Comparison of ENCODE assay signal across 26 cellular contexts in the genomic region with DNA sequence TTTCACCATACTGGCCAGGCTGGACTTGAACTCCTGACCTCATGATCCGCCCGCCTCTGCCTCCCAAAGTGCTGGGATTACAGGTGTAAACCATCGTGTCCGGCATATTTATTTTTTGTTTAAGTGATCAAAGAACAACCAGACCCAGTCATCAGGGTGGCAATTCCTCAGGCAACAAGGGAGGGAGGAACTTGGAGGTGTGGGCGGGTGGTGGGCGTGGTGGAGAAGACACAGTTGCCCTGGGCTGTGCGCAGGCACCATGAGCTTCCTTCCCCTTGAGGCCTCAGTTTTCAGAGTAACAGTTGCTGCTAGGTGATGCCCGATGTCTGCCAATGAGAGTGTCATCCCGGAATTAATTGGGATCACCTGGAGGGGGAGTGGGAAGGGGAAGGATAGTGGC.
DNase-seq lines count a peak whose midpoint lies in the region; ATAC-seq, FAIRE-seq and TF ChIP-seq lines count a peak whose summit lies in the region.
"Had no signal": no experiment of that assay in that cellular context is flagged by ENCODE, and none has a peak within 500 bp of the region (broad histone marks: within the 10 kb centered on the region; RNA-seq: fewer than 3 reads in every experiment).

No MANE protein-coding gene starts in this region.

- H3K4me1 ChIP-seq in K562 (replicated peaks in 1 of 2; ENCODE audit: control insufficient read depth in 2 of 2, insufficient read depth in 2 of 2, low read length in 2 of 2): peaks cover 0 to 16% of the 10 kb centered on the region in 2 experiments; a peak in 2 of 5 replicates
- H3K4me1 ChIP-seq in esophagus muscularis mucosa: peaks cover 5 to 10% (median 9%) of the 10 kb centered on the region in 4 donors
- H3K4me1 ChIP-seq in lower lobe of right lung: peaks cover 7% of the 10 kb centered on the region
- H3K4me1 ChIP-seq: A549 had no signal

- H3K79me2 ChIP-seq in K562 (ENCODE audit: control insufficient read depth, insufficient read depth, low read length): no peaks in the 10 kb centered on the region

- DNase-seq in cardiac septum (ENCODE audit: low spot score) (peak; percentile 41), left cardiac atrium (no peak), K562 (ENCODE audit: extremely low read depth in 1 of 4, low spot score in 3 of 4) (peak in 1 of 4 experiments; percentile 8), esophagus muscularis mucosa (ENCODE audit: extremely low spot score) (peak; percentile 64), lower lobe of right lung (no peak), occipital lobe (lab: John Stamatoyannopoulos, UW) (no peak)
- DNase-seq: AML-193; CD4-positive, alpha-beta memory T cell; CD4-positive, CD25-positive, alpha-beta regulatory T cell; CD8-positive, alpha-beta memory T cell; COR-L47; DMS 273 treated with DMSO at 0.1 percent for 48 hours; DMS153; DMS53; DMS79; DND-41; EL; GDM1 had no signal

- ATAC-seq in left cardiac atrium (no peak), K562 (no peak), lower lobe of right lung (no peak), HG03095 (IDR thresholded peaks at IDR 0.05; ENCODE audit: unreplicated experiment) (no peak)
- ATAC-seq: A549, GM12878 had no signal

- TF ChIP-seq EP300 in K562 (IDR thresholded peaks at IDR 0.05; ENCODE audit: low read length): no peak
- no peak for TF ChIP-seq EP300 in esophagus muscularis mucosa (IDR thresholded peaks at IDR 0.05)

- POLR2A ChIA-PET in K562 (lab: Yijun Ruan, JAX): no interaction called here

- H3K4me2 ChIP-seq in K562 (ENCODE audit: insufficient read depth, low read length): no peak overlapping the region
- H3K4me2 ChIP-seq: A549; BLaER1 treated with 17β-estradiol and CSF1 and Interleukin-3, amounts not matched to agents 10 nM and 100 nM had no signal

- intact Hi-C loops in cardiac septum (cut with DNase I): no loop called here
- intact Hi-C loops in left cardiac atrium (cut with DNase I): no loop called here
- intact Hi-C loops in K562 (cut with micrococcal nuclease): loop anchor here (10.0 kb wide), 1 partner anchor 411 kb away; no protein-coding TSS in a partner anchor
- intact Hi-C loops in esophagus muscularis mucosa (cut with DNase I): no loop called here
- intact Hi-C loops in lower lobe of right lung (cut with DNase I): no loop called here

- 21% methylated on average over 8 of the region's 9 CpGs for WGBS in K562 (ENCODE audit: insufficient coverage, low coverage, missing lambda C conversion rate)
- WGBS in esophagus muscularis mucosa: 87% methylated on average over 9 of the region's 9 CpGs

- no peak for TF ChIP-seq RAD21 in K562 (CRISPR knock-in tag; conservative IDR thresholded peaks at IDR 0.05 in 1 of 2, IDR thresholded peaks at IDR 0.05 in 1 of 2)

- H3K27me3 ChIP-seq in K562 (ENCODE audit: control insufficient read depth in 2 of 2, insufficient read depth in 2 of 2, low read length in 2 of 2) (peaks cover 3 to 23% of the 10 kb centered on the region in 2 experiments; a peak in 3 of 5 replicates), esophagus muscularis mucosa (peaks cover 0 to 11% (median 1%) of the 10 kb centered on the region in 4 donors), lower lobe of right lung (ENCODE audit: low read depth) (no peaks in the 10 kb centered on the region)
- H3K27me3 ChIP-seq: BLaER1 treated with 17β-estradiol and CSF1 and Interleukin-3, amounts not matched to agents 10 nM and 100 nM had no signal

- H2AFZ ChIP-seq in K562 (ENCODE audit: low read depth, low read length): no peak overlapping the region

- no peaks in the 10 kb centered on the region for H4K20me1 ChIP-seq in K562 (replicated peaks; ENCODE audit: control insufficient read depth, insufficient read depth, low read length)
- H4K20me1 ChIP-seq: BLaER1 treated with 17β-estradiol and CSF1 and Interleukin-3, amounts not matched to agents 10 nM and 100 nM had no signal

- in situ Hi-C loops in K562 (cut with MboI): loop anchor here (10.0 kb wide), 1 partner anchor 391 kb away; no protein-coding TSS in a partner anchor

- no peak overlapping the region for H3K9ac ChIP-seq in K562 (ENCODE audit: insufficient read depth in 1 of 2, low read depth in 2 of 2, low read length in 2 of 2)
- H3K9ac ChIP-seq: BLaER1 treated with 17β-estradiol and CSF1 and Interleukin-3, amounts not matched to agents 10 nM and 100 nM had no signal

- no peaks in the 10 kb centered on the region for H3K9me1 ChIP-seq in K562 (ENCODE audit: control insufficient read depth, insufficient read depth, low read length)

- H3K4me3 ChIP-seq in K562 (no peak overlapping the region), esophagus muscularis mucosa (no peak overlapping the region), lower lobe of right lung (no peak overlapping the region)
- H3K4me3 ChIP-seq: A549; BLaER1 treated with 17β-estradiol and CSF1 and Interleukin-3, amounts not matched to agents 10 nM and 100 nM; GM12878 had no signal

- no peak for FAIRE-seq in K562 (lab: Jason Lieb, UNC)
- FAIRE-seq: A549, GM12878, GM12892, GM18507 had no signal

- no peak for TF ChIP-seq CTCF in K562 (IDR thresholded peaks at IDR 0.05 in 2 of 3, conservative IDR thresholded peaks at IDR 0.05 in 1 of 3; ENCODE audit: insufficient read depth in 2 of 3, low read depth in 1 of 3, low read length in 3 of 3)
- no peak for TF ChIP-seq CTCF in esophagus muscularis mucosa (IDR thresholded peaks at IDR 0.05)
- TF ChIP-seq CTCF in lower lobe of right lung (IDR thresholded peaks at IDR 0.05): no peak

- no peak overlapping the region for H3K27ac ChIP-seq in K562 (ENCODE audit: extremely low read depth, low read depth, low read length)
- H3K27ac ChIP-seq in esophagus muscularis mucosa (replicated peaks in 1 of 4): no peak overlapping the region
- H3K27ac ChIP-seq in lower lobe of right lung: no peak overlapping the region
- H3K27ac ChIP-seq: 22Rv1; A549; BLaER1 treated with 17β-estradiol and CSF1 and Interleukin-3, amounts not matched to agents 10 nM and 100 nM; C4-2B had no signal

- TF ChIP-seq POLR2A in K562 (conservative IDR thresholded peaks at IDR 0.05) (no peak), esophagus muscularis mucosa (IDR thresholded peaks at IDR 0.05; ENCODE audit: low read depth) (no peak)

- CTCF ChIA-PET in K562 (lab: Yijun Ruan, JAX; ENCODE audit: low intra/inter-chr PET ratio): no interaction called here

- H3K9me3 ChIP-seq in K562 (replicated peaks; ENCODE audit: control insufficient read depth, insufficient read depth, low read depth, low read length) (no peaks in the 10 kb centered on the region), esophagus muscularis mucosa (no peaks in the 10 kb centered on the region), lower lobe of right lung (no peaks in the 10 kb centered on the region)
- H3K9me3 ChIP-seq: A549; BLaER1 treated with 17β-estradiol and CSF1 and Interleukin-3, amounts not matched to agents 10 nM and 100 nM had no signal

- H3K36me3 ChIP-seq in K562 (ENCODE audit: control insufficient read depth, insufficient read depth, low read length) (no peaks in the 10 kb centered on the region), esophagus muscularis mucosa (no peaks in the 10 kb centered on the region), lower lobe of right lung (no peaks in the 10 kb centered on the region)
- H3K36me3 ChIP-seq: BLaER1 treated with 17β-estradiol and CSF1 and Interleukin-3, amounts not matched to agents 10 nM and 100 nM had no signal

- no TSS peak for BruUV-seq in K562 (replicated peaks; lab: Mats Ljungman, UMichigan)

TF ChIP-seq in K562, 482 proteins besides CTCF, POLR2A, EP300 and RAD21:
- TF ChIP-seq EGR1 (conservative IDR thresholded peaks at IDR 0.05) (0 out of 2 replicates have a peak, but pooled peaks have one; percentile 31), FOXA1 (IDR thresholded peaks at IDR 0.05; ENCODE audit: borderline replicate concordance) (no peak)

Comparison
In these comparisons a context has a peak if more than half of its experiments do, and no peak if none do; other contexts are left out.
1. DNase-seq: peak in cardiac septum (single experiment) and esophagus muscularis mucosa (single experiment); none in left cardiac atrium (single experiment), lower lobe of right lung (single experiment) and occipital lobe (single experiment).